ENCODE assay signal across 35 cellular contexts in the genomic region with DNA sequence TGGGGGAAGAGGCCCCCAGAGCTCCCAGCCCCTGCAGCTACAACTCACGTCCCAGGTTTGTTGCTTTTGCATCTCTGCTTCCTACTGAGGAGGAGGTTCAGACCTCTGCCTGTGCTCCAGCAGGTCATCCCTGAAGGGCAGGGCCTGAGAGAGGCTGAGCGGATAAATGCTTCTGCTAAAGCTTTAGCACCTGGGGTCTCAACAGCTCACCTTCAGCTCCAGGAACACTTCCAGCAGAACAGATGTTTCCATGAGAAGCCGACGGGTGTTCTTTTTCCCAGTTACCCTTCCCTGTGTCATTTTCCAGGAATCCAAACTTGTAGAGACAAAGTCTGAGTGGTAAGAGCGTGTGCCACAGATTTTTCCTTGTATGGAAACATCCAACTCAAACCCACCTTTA.
"Had no signal": no experiment of that assay in that cellular context is flagged by ENCODE, and none has a peak within 500 bp of the region (broad histone marks: within the 10 kb centered on the region; RNA-seq: fewer than 3 reads in every experiment).

No MANE protein-coding gene starts in this region.

- H3K4me1 ChIP-seq: adrenal gland, breast epithelium, colonic mucosa, gastrocnemius medialis had no signal

- H3K9me3 ChIP-seq: adrenal gland, breast epithelium, colonic mucosa, gastrocnemius medialis had no signal

- H3K27me3 ChIP-seq: adrenal gland, breast epithelium, colonic mucosa, gastrocnemius medialis had no signal

- ATAC-seq: activated CD4-positive, CD25-positive, alpha-beta regulatory T cell treated with anti-CD3 and anti-CD28 coated beads, Interleukin-2, amount 50 U/mL, for 24 hours; activated CD8-positive, alpha-beta memory T cell treated with anti-CD3 and anti-CD28 coated beads, Interleukin-2, amount 10 ng/mL, durations not matched to agents 7 days and 5 days; activated CD8-positive, alpha-beta T cell treated with anti-CD3 and anti-CD28 coated beads, Interleukin-2, amount 10 ng/mL, durations not matched to agents 7 days and 5 days; activated naive CD8-positive, alpha-beta T cell treated with anti-CD3 and anti-CD28 coated beads, Interleukin-2, amount 50 U/mL, for 24 hours; esophagus mucosa; gastrocnemius medialis had no signal

- H3K4me3 ChIP-seq: adrenal gland, breast epithelium, cardiac muscle cell, colonic mucosa, gastrocnemius medialis had no signal

- H3K27ac Mint-ChIP-seq: activated B cell treated with CpG ODN at 0.5 μM for 24 hours; activated CD4-positive, alpha-beta memory T cell treated with anti-CD3 and anti-CD28 coated beads for 36 hours; activated CD8-positive, alpha-beta memory T cell treated with anti-CD3 and anti-CD28 coated beads, Interleukin-2, amount 10 ng/mL, durations not matched to agents 7 days and 5 days; activated CD8-positive, alpha-beta T cell treated with anti-CD3 and anti-CD28 coated beads, Interleukin-2, amount 10 ng/mL, durations not matched to agents 7 days and 5 days; activated naive CD4-positive, alpha-beta T cell treated with anti-CD3 and anti-CD28 coated beads for 36 hours; activated naive CD4-positive, alpha-beta T cell treated with anti-CD3 and anti-CD28 coated beads, Interleukin-2, amount 50 U/mL, for 24 hours; activated naive CD8-positive, alpha-beta T cell treated with anti-CD3 and anti-CD28 coated beads for 36 hours; activated naive CD8-positive, alpha-beta T cell treated with anti-CD3 and anti-CD28 coated beads, Interleukin-2, amount 50 U/mL, for 24 hours; activated T-helper 1 cell treated with anti-CD3 and anti-CD28 coated beads, Interleukin-12 subunit alpha, Interleukin-12 subunit beta, Interleukin-2, Interleukin-4 antibody, amounts not matched to agents 30 ng/mL and 10 ng/mL and 1 ng/mL, durations not matched to agents 14 hours and 24 hours and 36 hours; activated T-helper 2 cell treated with anti-CD3 and anti-CD28 coated beads, Interferon-gamma antibody, Interleukin-2, Interleukin-4, amounts not matched to agents 10 μg/mL and 5 μg/mL and 100 μg/mL, durations not matched to agents 14 hours and 24 hours and 36 hours; brain; endodermal cell had no signal

- H3K36me3 ChIP-seq: adrenal gland, breast epithelium, cardiac muscle cell, colonic mucosa, gastrocnemius medialis had no signal

- H3K27ac ChIP-seq: adrenal gland, breast epithelium, cardiac muscle cell, colonic mucosa, gastrocnemius medialis, VCaP had no signal

- H3K4me1 Mint-ChIP-seq: activated CD8-positive, alpha-beta memory T cell treated with anti-CD3 and anti-CD28 coated beads, Interleukin-2, amount 10 ng/mL, durations not matched to agents 7 days and 5 days; activated naive CD4-positive, alpha-beta T cell treated with anti-CD3 and anti-CD28 coated beads, Interleukin-2, amount 50 U/mL, for 24 hours; activated naive CD8-positive, alpha-beta T cell treated with anti-CD3 and anti-CD28 coated beads, Interleukin-2, amount 50 U/mL, for 24 hours had no signal

- H3K36me3 Mint-ChIP-seq: activated CD4-positive, alpha-beta memory T cell treated with anti-CD3 and anti-CD28 coated beads for 36 hours; activated CD8-positive, alpha-beta memory T cell treated with anti-CD3 and anti-CD28 coated beads, Interleukin-2, amount 10 ng/mL, durations not matched to agents 7 days and 5 days; activated naive CD4-positive, alpha-beta T cell treated with anti-CD3 and anti-CD28 coated beads, Interleukin-2, amount 50 U/mL, for 24 hours; activated naive CD8-positive, alpha-beta T cell treated with anti-CD3 and anti-CD28 coated beads for 36 hours; brain had no signal

- H3K9me3 Mint-ChIP-seq: activated B cell treated with CpG ODN at 0.5 μM for 24 hours; activated CD4-positive, alpha-beta memory T cell treated with anti-CD3 and anti-CD28 coated beads for 36 hours; activated naive CD4-positive, alpha-beta T cell treated with anti-CD3 and anti-CD28 coated beads for 36 hours; activated naive CD4-positive, alpha-beta T cell treated with anti-CD3 and anti-CD28 coated beads, Interleukin-2, amount 50 U/mL, for 24 hours; activated naive CD8-positive, alpha-beta T cell treated with anti-CD3 and anti-CD28 coated beads for 36 hours; activated naive CD8-positive, alpha-beta T cell treated with anti-CD3 and anti-CD28 coated beads, Interleukin-2, amount 50 U/mL, for 24 hours; activated T-helper 1 cell treated with anti-CD3 and anti-CD28 coated beads, Interleukin-12 subunit alpha, Interleukin-12 subunit beta, Interleukin-2, Interleukin-4 antibody, amounts not matched to agents 30 ng/mL and 10 ng/mL and 1 ng/mL, durations not matched to agents 14 hours and 24 hours and 36 hours; activated T-helper 2 cell treated with anti-CD3 and anti-CD28 coated beads, Interferon-gamma antibody, Interleukin-2, Interleukin-4, amounts not matched to agents 10 μg/mL and 5 μg/mL and 100 μg/mL, durations not matched to agents 14 hours and 24 hours and 36 hours; brain; endodermal cell had no signal

- H3K4me3 Mint-ChIP-seq: activated B cell treated with CpG ODN at 0.5 μM for 24 hours; activated CD4-positive, alpha-beta memory T cell treated with anti-CD3 and anti-CD28 coated beads for 36 hours; activated CD8-positive, alpha-beta memory T cell treated with anti-CD3 and anti-CD28 coated beads, Interleukin-2, amount 10 ng/mL, durations not matched to agents 7 days and 5 days; activated CD8-positive, alpha-beta T cell treated with anti-CD3 and anti-CD28 coated beads, Interleukin-2, amount 10 ng/mL, durations not matched to agents 7 days and 5 days; activated naive CD4-positive, alpha-beta T cell treated with anti-CD3 and anti-CD28 coated beads for 36 hours; activated naive CD4-positive, alpha-beta T cell treated with anti-CD3 and anti-CD28 coated beads, Interleukin-2, amount 50 U/mL, for 24 hours; activated naive CD8-positive, alpha-beta T cell treated with anti-CD3 and anti-CD28 coated beads for 36 hours; activated naive CD8-positive, alpha-beta T cell treated with anti-CD3 and anti-CD28 coated beads, Interleukin-2, amount 50 U/mL, for 24 hours; activated T-helper 1 cell treated with anti-CD3 and anti-CD28 coated beads, Interleukin-12 subunit alpha, Interleukin-12 subunit beta, Interleukin-2, Interleukin-4 antibody, amounts not matched to agents 30 ng/mL and 10 ng/mL and 1 ng/mL, durations not matched to agents 14 hours and 24 hours and 36 hours; brain; endodermal cell had no signal

- FAIRE-seq: TTC549 had no signal

- DNase-seq: activated B cell treated with CpG ODN at 0.5 μM for 24 hours; activated CD4-positive, alpha-beta memory T cell treated with anti-CD3 and anti-CD28 coated beads for 36 hours; activated CD4-positive, alpha-beta T cell treated with anti-CD3 and anti-CD28 coated beads for 48 hours; activated CD4-positive, alpha-beta T cell treated with anti-CD3 and anti-CD28 coated beads, Interleukin-2, amount 50 U/mL, for 1 hour; activated CD8-positive, alpha-beta memory T cell treated with anti-CD3 and anti-CD28 coated beads, Interleukin-2, amount 10 ng/mL, durations not matched to agents 7 days and 5 days; activated CD8-positive, alpha-beta memory T cell treated with anti-CD3 and anti-CD28 coated beads, Interleukin-2, amount 50 U/mL, for 4 hours; activated CD8-positive, alpha-beta T cell treated with anti-CD3 and anti-CD28 coated beads, Interleukin-2, amount 10 ng/mL, durations not matched to agents 7 days and 5 days; activated effector memory CD4-positive, alpha-beta T cell treated with anti-CD3 and anti-CD28 coated beads, Interleukin-2, amount 50 U/mL, for 16 hours; activated naive CD4-positive, alpha-beta T cell treated with anti-CD3 and anti-CD28 coated beads for 36 hours; activated naive CD8-positive, alpha-beta T cell treated with anti-CD3 and anti-CD28 coated beads for 36 hours; activated naive CD8-positive, alpha-beta T cell treated with anti-CD3 and anti-CD28 coated beads, Interleukin-2, amount 50 U/mL, for 24 hours; activated T-cell treated with anti-CD3 and anti-CD28 coated beads, Interleukin-2, amount 50 U/mL, for 1 hour; activated T-cell treated with anti-CD3 and anti-CD28 coated beads, Interleukin-2, amount 50 U/mL, for 48 hours; adrenal gland; amygdala; aorta; central memory CD4-positive, alpha-beta T cell; cerebellar nuclear complex; colonic mucosa; effector CD8-positive, alpha-beta T cell; endodermal cell; foreskin fibroblast; gastrocnemius medialis; glutamatergic neuron; T-helper 2 cell had no signal
